8 cellular contexts compared by ENCODE assay signal in the genomic region with DNA sequence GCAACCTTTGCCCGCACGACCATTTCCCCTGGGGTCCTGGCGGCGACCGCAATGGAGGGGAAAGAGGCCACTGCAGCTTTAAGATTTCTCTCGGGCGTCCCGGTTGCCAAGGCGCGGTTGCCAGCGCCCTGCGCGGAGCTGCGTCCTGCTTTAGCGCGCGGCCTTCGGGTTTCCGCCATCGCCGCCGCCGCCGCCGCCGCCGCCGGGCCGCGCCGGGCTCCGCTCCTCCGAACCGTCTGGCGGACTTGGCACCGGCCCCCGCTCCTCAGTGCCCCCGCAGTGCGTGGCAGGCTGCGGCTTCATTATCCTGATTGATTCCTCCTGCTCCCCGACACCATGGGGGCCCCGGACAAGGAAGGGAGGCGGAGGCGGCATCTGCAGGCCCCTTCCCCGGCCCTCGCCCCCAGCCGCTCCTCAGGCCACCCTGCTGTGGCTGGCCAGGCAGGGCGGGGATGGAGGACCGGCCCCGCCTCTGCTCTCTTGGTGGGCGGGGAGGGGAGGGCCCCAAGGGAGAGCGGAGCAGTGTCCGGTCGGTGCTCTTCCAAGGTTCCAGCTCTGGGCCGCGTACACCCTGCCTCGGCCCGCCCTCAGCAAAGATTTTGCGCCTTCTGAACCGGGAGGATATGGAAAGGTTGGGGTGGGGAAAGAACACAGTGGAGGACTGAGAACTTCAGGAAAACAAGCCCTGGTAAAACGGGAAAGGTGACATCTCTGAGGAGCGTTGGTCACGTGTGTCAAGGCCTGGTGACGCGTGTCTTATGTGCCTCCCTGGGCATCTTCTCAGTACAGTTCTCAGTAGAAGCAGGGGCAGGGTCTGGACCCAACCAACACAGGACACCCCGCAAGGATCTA. TPM values are rescaled to one million over a fixed set of nuclear protein-coding genes. Genes with fewer than 3 reads are reported as not detected.
DNase-seq lines count a peak whose midpoint lies in the region; ATAC-seq and TF ChIP-seq lines count a peak whose summit lies in the region.

No MANE protein-coding gene starts in this region.

- H3K9me3 ChIP-seq in SJSA1 (replicated peaks) = no peaks in the 10 kb centered on the region
- no peaks in the 10 kb centered on the region for H3K9me3 ChIP-seq in iPS-18a (ENCODE audit: control insufficient read depth, low read depth, low read length)
- H3K9me3 ChIP-seq in gastrocnemius medialis = no peaks in the 10 kb centered on the region

- H3K27me3 Mint-ChIP-seq in Calu3 (ENCODE audit: unreplicated experiment) = peaks cover 29% of the 10 kb centered on the region

- H3K4me3 Mint-ChIP-seq in Calu3 (ENCODE audit: low read depth, unreplicated experiment) = peak overlapping the region; percentile 81

- H3K27me3 ChIP-seq in SJSA1 (replicated peaks) (no peaks in the 10 kb centered on the region), iPS-18a (ENCODE audit: control insufficient read depth, insufficient read depth, low read length) (peaks cover 12% of the 10 kb centered on the region), gastrocnemius medialis (no peaks in the 10 kb centered on the region)

- ATAC-seq in gastrocnemius medialis (peak; percentile 60 to 74), HG03460 (IDR thresholded peaks at IDR 0.05; ENCODE audit: unreplicated experiment) (no peak), GM18505 (IDR thresholded peaks at IDR 0.05; ENCODE audit: unreplicated experiment) (no peak)

- TF ChIP-seq CTCF in Calu3 (IDR thresholded peaks at IDR 0.05; ENCODE audit: unreplicated experiment) = no peak
- TF ChIP-seq CTCF in gastrocnemius medialis (IDR thresholded peaks at IDR 0.05 in 4 of 5, conservative IDR thresholded peaks at IDR 0.05 in 1 of 5) = no peak

- H3K27ac Mint-ChIP-seq in Calu3 (ENCODE audit: unreplicated experiment) = peak overlapping the region; percentile 74

- H3K4me1 ChIP-seq in SJSA1 (replicated peaks) (peaks cover 14% of the 10 kb centered on the region), iPS-18a (ENCODE audit: control insufficient read depth, low read depth, low read length) (peaks cover 13% of the 10 kb centered on the region), gastrocnemius medialis (peaks cover 0 to 3% of the 10 kb centered on the region in 2 donors)

- intact Hi-C loops in Calu3 (cut with micrococcal nuclease; ENCODE audit: unreplicated experiment) (no loop called here), gastrocnemius medialis (cut with DNase I; ENCODE audit: low total_unique reads) (no loop called here)

- H3K4me3 ChIP-seq in SJSA1 = peak overlapping the region; percentile 63
- H3K4me3 ChIP-seq in iPS-18a (ENCODE audit: low read length) = peak overlapping the region; percentile 64
- peak overlapping the region; percentile 58 to 74 (median 71) for H3K4me3 ChIP-seq in gastrocnemius medialis

- peaks cover 6% of the 10 kb centered on the region for H3K9me3 Mint-ChIP-seq in Calu3 (ENCODE audit: low read depth, unreplicated experiment)

- peaks cover 28% of the 10 kb centered on the region for H3K36me3 Mint-ChIP-seq in Calu3 (ENCODE audit: insufficient read depth, unreplicated experiment)

- H3K4me1 Mint-ChIP-seq in Calu3 (ENCODE audit: low read depth, unreplicated experiment) = peaks cover 7% of the 10 kb centered on the region

- H3K36me3 ChIP-seq in SJSA1 = no peaks in the 10 kb centered on the region
- H3K36me3 ChIP-seq in iPS-18a (ENCODE audit: control insufficient read depth, low read depth, low read length) = no peaks in the 10 kb centered on the region
- no peaks in the 10 kb centered on the region for H3K36me3 ChIP-seq in gastrocnemius medialis

- in situ Hi-C loops in T47D (cut with HindIII; ENCODE audit: low pct_unique_long_range_greater_than_20kb, low sequenced_read_pairs) (no loop called here), gastrocnemius medialis (cut with MboI; ENCODE audit: low sequenced_read_pairs in 4 of 4) (no loop called here)

- peak; percentile 93 for DNase-seq in Calu3
- DNase-seq in HS-27A (ENCODE audit: low read depth) = peak; percentile 12
- peak; percentile 69 to 80 for DNase-seq in SJSA1 (ENCODE audit: low read depth in 1 of 2, low spot score in 2 of 2)
- peak; percentile 93 to 94 for DNase-seq in T47D (ENCODE audit: low read depth in 1 of 2, low spot score in 1 of 2)
- DNase-seq in gastrocnemius medialis = peak; percentile 31 to 48

- no TSS peak for BruUV-seq in Calu3 (replicated peaks; lab: Mats Ljungman, UMichigan)

- no peak for TF ChIP-seq POLR2A in gastrocnemius medialis (IDR thresholded peaks at IDR 0.05)
- TF ChIP-seq POLR2A in GM18505 (IDR thresholded peaks at IDR 0.05; ENCODE audit: borderline replicate concordance, extremely low read depth, insufficient read depth, insufficient read length) = no peak

- H3K9ac ChIP-seq in iPS-18a (ENCODE audit: low read length) = no peak overlapping the region

- CTCF ChIA-PET in Calu3 (lab: Charles Lee) = interaction anchor here (0.6 to 2.0 kb wide), 18 partner anchors 9 to 275 kb away, joined by 3 to 26 read pairs (median 4); a partner anchor contains a TSS

- H3K27ac ChIP-seq in SJSA1 (no peak overlapping the region), iPS-18a (ENCODE audit: low read length) (no peak overlapping the region), gastrocnemius medialis (peak overlapping the region; percentile 61 to 80 (median 72))

RNA-seq across cellular contexts. Expression of a gene that starts 34.0 kb away (rescaled TPM):
- total RNA-seq in Calu3 (2022) (not detected in 2 replicates), gastrocnemius medialis (not detected)
- not detected in 2 replicates for total RNA-seq in SJSA1 (2014; rRNA removed; shearing (Covaris generic))

RNA-seq across cellular contexts. Expression of a gene that starts 53.1 kb away (rescaled TPM):
- total RNA-seq in Calu3 (2022) (8.3 and 11.1 TPM in 2 replicates), gastrocnemius medialis (1 to 10 TPM in 2 of 4 donors, not detected in 2; 1.5 to 5.1 TPM)
- not detected in 2 replicates for total RNA-seq in SJSA1 (2014; rRNA removed; shearing (Covaris generic))

Comparison
In these comparisons a context has a peak if more than half of its experiments do, and no peak if none do; other contexts are left out.
1. DNase-seq: peak in every context shown above with its lines; median percentile 94 in T47D; 93 in Calu3; 74 in SJSA1; 40 in gastrocnemius medialis; 12 in HS-27A.
2. H3K27ac ChIP-seq: peak in gastrocnemius medialis (4 of 4); none in SJSA1 (single experiment) and iPS-18a (single experiment).
3. ATAC-seq: peak in gastrocnemius medialis (2 of 2); none in HG03460 (single experiment) and GM18505 (single experiment).
4. Peak in every context shown above with its lines, with median percentiles within 50 percentile points of each other: H3K4me3 ChIP-seq.